In the genomic region with DNA sequence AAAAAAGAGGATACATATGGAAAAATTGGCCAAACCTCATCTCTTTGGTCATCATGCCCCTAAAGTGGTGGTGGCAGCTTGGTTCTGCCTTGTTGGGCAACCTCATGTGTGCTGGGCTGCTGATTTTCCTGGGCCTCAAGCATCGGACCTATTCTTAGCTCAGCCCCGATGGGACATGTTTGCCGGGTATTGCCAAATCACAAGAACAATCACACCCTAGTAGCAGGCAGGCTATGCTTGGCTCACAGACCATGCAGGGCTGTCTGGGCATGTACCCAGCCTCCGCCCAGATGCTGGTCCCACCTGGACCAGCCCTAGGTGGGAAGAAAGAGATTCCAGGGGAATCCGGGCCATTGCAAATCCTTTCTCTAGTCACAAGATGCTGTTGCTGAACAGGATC, we compare ENCODE assay signal across 13 cellular contexts.
DNase-seq lines count a peak whose midpoint lies in the region; ATAC-seq and TF ChIP-seq lines count a peak whose summit lies in the region.
"Had no signal": no experiment of that assay in that cellular context is flagged by ENCODE, and none has a peak within 500 bp of the region (broad histone marks: within the 10 kb centered on the region; RNA-seq: fewer than 3 reads in every experiment).

No MANE protein-coding gene starts in this region.

- H3K27ac Mint-ChIP-seq in activated CD4-positive, alpha-beta memory T cell treated with anti-CD3 and anti-CD28 coated beads for 36 hours = no peak overlapping the region

- H3K9me3 ChIP-seq in right atrium auricular region = no peaks in the 10 kb centered on the region
- H3K9me3 ChIP-seq: MG63 had no signal

- peak overlapping the region; percentile 56 to 62 for H3K27ac ChIP-seq in right atrium auricular region

- H3K36me3 Mint-ChIP-seq in activated CD4-positive, alpha-beta memory T cell treated with anti-CD3 and anti-CD28 coated beads for 36 hours = no peaks in the 10 kb centered on the region
- H3K36me3 Mint-ChIP-seq: CD4-positive, CD25-positive, alpha-beta regulatory T cell had no signal

- H3K4me1 Mint-ChIP-seq in activated CD4-positive, alpha-beta memory T cell treated with anti-CD3 and anti-CD28 coated beads for 36 hours (ENCODE audit: low read depth) = no peaks in the 10 kb centered on the region
- H3K4me1 Mint-ChIP-seq: CD4-positive, CD25-positive, alpha-beta regulatory T cell; central memory CD8-positive, alpha-beta T cell had no signal

- H3K4me3 ChIP-seq in right atrium auricular region = no peak overlapping the region
- H3K4me3 ChIP-seq: MG63 had no signal

- CTCF ChIA-PET in activated CD4-positive, alpha-beta memory T cell treated with anti-CD3 and anti-CD28 coated beads for 36 hours (lab: Charles Lee) = no interaction called here

- H3K4me1 ChIP-seq in right atrium auricular region = peaks cover 0 to 21% of the 10 kb centered on the region in 2 donors

- no peaks in the 10 kb centered on the region for H3K36me3 ChIP-seq in right atrium auricular region
- H3K36me3 ChIP-seq: MG63 had no signal

- H3K9me3 Mint-ChIP-seq in activated CD4-positive, alpha-beta memory T cell treated with anti-CD3 and anti-CD28 coated beads for 36 hours = no peaks in the 10 kb centered on the region
- H3K9me3 Mint-ChIP-seq: CD4-positive, CD25-positive, alpha-beta regulatory T cell; central memory CD8-positive, alpha-beta T cell had no signal

- DNase-seq in MV-4-11 (lab: John Stamatoyannopoulos, UW) (peak; percentile 80), cerebellar cortex (ENCODE audit: low spot score) (peak; percentile 89), right atrium auricular region (ENCODE audit: low spot score) (peak; percentile 80), superior temporal gyrus (ENCODE audit: extremely low spot score) (peak; percentile 39), GM13976 (ENCODE audit: low spot score) (no peak)
- no peak for DNase-seq in stimulated activated naive CD8-positive, alpha-beta T cell treated with anti-CD3 and anti-CD28 coated beads, Interleukin-15, Interleukin-2, amounts not matched to agents 100 U/mL and 50 U/mL, for 24 hours
- DNase-seq in activated CD4-positive, alpha-beta memory T cell treated with anti-CD3 and anti-CD28 coated beads for 36 hours = no peak
- DNase-seq: activated T-cell treated with anti-CD3 and anti-CD28 coated beads, Interleukin-2, amount 50 U/mL, for 48 hours; CD4-positive, CD25-positive, alpha-beta regulatory T cell; MG63 had no signal

- POLR2A ChIA-PET in activated CD4-positive, alpha-beta memory T cell treated with anti-CD3 and anti-CD28 coated beads for 36 hours (lab: Charles Lee) = no interaction called here

- intact Hi-C loops in activated CD4-positive, alpha-beta memory T cell treated with anti-CD3 and anti-CD28 coated beads for 36 hours (cut with micrococcal nuclease) = no loop called here

- TF ChIP-seq CTCF in right atrium auricular region (IDR thresholded peaks at IDR 0.05) (no peak), GM13976 (IDR thresholded peaks at IDR 0.05; ENCODE audit: borderline replicate concordance, control extremely low read depth, extremely low read depth, insufficient read depth, missing control alignments) (no peak)

- H3K4me3 Mint-ChIP-seq in activated CD4-positive, alpha-beta memory T cell treated with anti-CD3 and anti-CD28 coated beads for 36 hours = no peak overlapping the region
- H3K4me3 Mint-ChIP-seq: CD4-positive, CD25-positive, alpha-beta regulatory T cell; central memory CD8-positive, alpha-beta T cell had no signal

- ATAC-seq in stimulated activated naive CD8-positive, alpha-beta T cell treated with anti-CD3 and anti-CD28 coated beads, Interleukin-15, Interleukin-2, amounts not matched to agents 100 U/mL and 50 U/mL, for 24 hours = no peak
- ATAC-seq in HG02571 (IDR thresholded peaks at IDR 0.05; ENCODE audit: unreplicated experiment) = no peak
- ATAC-seq: Panc1 had no signal

- no peaks in the 10 kb centered on the region for H3K27me3 Mint-ChIP-seq in activated CD4-positive, alpha-beta memory T cell treated with anti-CD3 and anti-CD28 coated beads for 36 hours
- H3K27me3 Mint-ChIP-seq: CD4-positive, CD25-positive, alpha-beta regulatory T cell; central memory CD8-positive, alpha-beta T cell had no signal

- no peaks in the 10 kb centered on the region for H3K27me3 ChIP-seq in right atrium auricular region
- H3K27me3 ChIP-seq: MG63 had no signal

- in situ Hi-C loops in GM13976 (cut with MboI; ENCODE audit: low sequenced_read_pairs, unreplicated experiment) = no loop called here

Comparison
In these comparisons a context has a peak if more than half of its experiments do, and no peak if none do; other contexts are left out.
1. DNase-seq: peak in MV-4-11 (single experiment), cerebellar cortex (single experiment), right atrium auricular region (single experiment) and superior temporal gyrus (single experiment); none in stimulated activated naive CD8-positive, alpha-beta T cell treated with anti-CD3 and anti-CD28 coated beads, Interleukin-15, Interleukin-2, amounts not matched to agents 100 U/mL and 50 U/mL, for 24 hours (single experiment), GM13976 (single experiment) and activated CD4-positive, alpha-beta memory T cell treated with anti-CD3 and anti-CD28 coated beads for 36 hours (single experiment).